In genomic region chr9:135349212-135349962, GRCh38 we compare ENCODE assay signal across 20 cellular contexts.
A peak's percentile ranks its signal among the peaks of the same experiment; 100 is the strongest.
DNase-seq lines count a peak whose midpoint lies in the region; ATAC-seq and TF ChIP-seq lines count a peak whose summit lies in the region.
"Had no signal": no experiment of that assay in that cellular context is flagged by ENCODE, and none has a peak within 500 bp of the region (broad histone marks: within the 10 kb centered on the region; RNA-seq: fewer than 3 reads in every experiment).

No MANE protein-coding gene starts in this region.

- intact Hi-C loops in Right ventricle myocardium superior (cut with DNase I), result no loop called here

- H3K9me3 Mint-ChIP-seq in neural crest cell, result no peaks in the 10 kb centered on the region
- H3K9me3 Mint-ChIP-seq in activated naive CD8-positive, alpha-beta T cell treated with anti-CD3 and anti-CD28 coated beads for 36 hours, result no peaks in the 10 kb centered on the region
- H3K9me3 Mint-ChIP-seq: CD8-positive, alpha-beta memory T cell had no signal

- H3K36me3 Mint-ChIP-seq in neural crest cell (ENCODE audit: low read depth), result no peaks in the 10 kb centered on the region
- H3K36me3 Mint-ChIP-seq in activated naive CD8-positive, alpha-beta T cell treated with anti-CD3 and anti-CD28 coated beads for 36 hours, result no peaks in the 10 kb centered on the region
- H3K36me3 Mint-ChIP-seq: CD4-positive, CD25-positive, alpha-beta regulatory T cell; CD8-positive, alpha-beta memory T cell; IgD-negative memory B cell had no signal

- H3K9me3 ChIP-seq in right atrium auricular region, result no peaks in the 10 kb centered on the region
- H3K9me3 ChIP-seq in NT2/D1 (ENCODE audit: insufficient read depth, low read length), result peaks cover 11% of the 10 kb centered on the region; the same call in 1 of the 2 replicates

- H3K27me3 ChIP-seq in right atrium auricular region (no peaks in the 10 kb centered on the region), NT2/D1 (ENCODE audit: insufficient read depth, insufficient read length) (no peaks in the 10 kb centered on the region)

- peak; percentile 23 for DNase-seq in Right ventricle myocardium superior
- no peak for DNase-seq in right atrium auricular region (ENCODE audit: low spot score)
- DNase-seq in NT2/D1 (ENCODE audit: low read depth, low spot score), result no peak
- DNase-seq in neural crest cell (ENCODE audit: low read depth, low spot score), result no peak
- DNase-seq in OCI-M2 (lab: John Stamatoyannopoulos, UW; ENCODE audit: unreplicated experiment), result no peak
- DNase-seq in activated naive CD8-positive, alpha-beta T cell treated with anti-CD3 and anti-CD28 coated beads for 36 hours, result no peak
- DNase-seq: 8988T; C1 segment of cervical spinal cord; CD4-positive, CD25-positive, alpha-beta regulatory T cell; CD8-positive, alpha-beta memory T cell; COR-L47; DMS 273 treated with DMSO at 0.1 percent for 48 hours; DMS53; DND-41; EL; HCEC 1CT had no signal

- H3K27ac ChIP-seq in right atrium auricular region, result no peak overlapping the region

- no peak for TF ChIP-seq CTCF in right atrium auricular region (IDR thresholded peaks at IDR 0.05)
- no peak for TF ChIP-seq CTCF in neural crest cell (conservative IDR thresholded peaks at IDR 0.05)

- H3K27me3 Mint-ChIP-seq in neural crest cell (ENCODE audit: low read depth), result no peaks in the 10 kb centered on the region
- peaks cover 6% of the 10 kb centered on the region for H3K27me3 Mint-ChIP-seq in activated naive CD8-positive, alpha-beta T cell treated with anti-CD3 and anti-CD28 coated beads for 36 hours

- no peak overlapping the region for H3K4me3 Mint-ChIP-seq in neural crest cell
- no peak overlapping the region for H3K4me3 Mint-ChIP-seq in activated naive CD8-positive, alpha-beta T cell treated with anti-CD3 and anti-CD28 coated beads for 36 hours
- H3K4me3 Mint-ChIP-seq: CD8-positive, alpha-beta memory T cell; IgD-negative memory B cell had no signal

- H3K4me1 ChIP-seq in right atrium auricular region (no peaks in the 10 kb centered on the region), NT2/D1 (ENCODE audit: insufficient read depth, insufficient read length) (peaks cover 13% of the 10 kb centered on the region)

- peaks cover 23% of the 10 kb centered on the region for H3K4me1 Mint-ChIP-seq in neural crest cell
- H3K4me1 Mint-ChIP-seq in activated naive CD8-positive, alpha-beta T cell treated with anti-CD3 and anti-CD28 coated beads for 36 hours, result no peaks in the 10 kb centered on the region
- H3K4me1 Mint-ChIP-seq: CD4-positive, CD25-positive, alpha-beta regulatory T cell; CD8-positive, alpha-beta memory T cell had no signal

- peak overlapping the region; percentile 53 for H3K9ac ChIP-seq in NT2/D1 (ENCODE audit: insufficient read length, low read depth)

- H3K27ac Mint-ChIP-seq in neural crest cell (ENCODE audit: unreplicated experiment), result peak overlapping the region; percentile 57
- H3K27ac Mint-ChIP-seq in activated naive CD8-positive, alpha-beta T cell treated with anti-CD3 and anti-CD28 coated beads for 36 hours, result no peak overlapping the region
- H3K27ac Mint-ChIP-seq: CD4-positive, CD25-positive, alpha-beta regulatory T cell; IgD-negative memory B cell had no signal

- H3K36me3 ChIP-seq in right atrium auricular region (no peaks in the 10 kb centered on the region), NT2/D1 (ENCODE audit: insufficient read depth, insufficient read length, low read length) (no peaks in the 10 kb centered on the region)

- no peak for ATAC-seq in Right ventricle myocardium superior (ENCODE audit: poor library complexity)
- no peak for ATAC-seq in HG03175 (IDR thresholded peaks at IDR 0.05; ENCODE audit: unreplicated experiment)
- ATAC-seq: GM12878, HepG2 had no signal

- H3K4me3 ChIP-seq in right atrium auricular region, result no peak overlapping the region
- no peak overlapping the region for H3K4me3 ChIP-seq in NT2/D1 (ENCODE audit: insufficient read length, low read depth)
- H3K4me3 ChIP-seq: GM12878 had no signal
